ENCODE assay signal across 18 cellular contexts in the genomic region with DNA sequence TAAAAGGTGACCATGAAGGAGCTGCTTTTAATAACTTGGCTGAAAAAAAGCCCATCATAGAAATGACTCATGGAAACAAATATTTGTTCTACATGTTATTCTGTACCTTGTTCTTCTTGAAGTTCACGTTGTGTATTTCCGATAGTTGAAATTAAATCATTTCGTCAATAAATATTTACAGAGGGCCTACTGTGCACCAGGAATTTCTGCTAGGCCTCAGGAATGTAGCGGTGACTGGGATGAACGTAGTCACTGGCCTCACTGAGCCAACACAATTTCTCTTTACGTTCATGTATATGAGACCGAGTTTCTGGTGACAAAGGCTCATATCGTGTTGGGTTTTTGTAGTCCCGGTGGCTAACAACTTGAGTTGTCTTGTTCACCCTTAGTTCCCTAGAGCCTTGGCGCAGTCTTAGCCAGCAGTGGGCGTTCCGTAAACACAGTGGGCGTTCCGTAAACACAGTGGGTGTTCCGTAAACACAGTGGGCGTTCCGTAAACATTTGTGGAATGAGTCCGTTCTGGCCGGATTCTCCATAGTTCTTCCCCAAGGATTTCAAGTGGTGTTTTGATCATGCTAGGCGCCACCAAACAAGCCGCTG. TPM values are rescaled to one million over a fixed set of nuclear protein-coding genes. Genes with fewer than 3 reads are reported as not detected.
DNase-seq lines count a peak whose midpoint lies in the region; ATAC-seq, FAIRE-seq and TF ChIP-seq lines count a peak whose summit lies in the region.
"Had no signal": no experiment of that assay in that cellular context is flagged by ENCODE, and none has a peak within 500 bp of the region (broad histone marks: within the 10 kb centered on the region; RNA-seq: fewer than 3 reads in every experiment).

No MANE protein-coding gene starts in this region.

- dilution Hi-C loops in mammary epithelial cell (cut with HindIII; ENCODE audit: low sequenced_read_pairs): no loop called here

- H2AFZ ChIP-seq in mammary epithelial cell (ENCODE audit: low read depth, low read length): no peak overlapping the region
- H2AFZ ChIP-seq: GM23248 had no signal

- H3K9me3 ChIP-seq in A549 (no peaks in the 10 kb centered on the region), endodermal cell (ENCODE audit: control insufficient read depth, low read length) (no peaks in the 10 kb centered on the region), mammary epithelial cell (replicated peaks; ENCODE audit: insufficient read depth, low read length) (no peaks in the 10 kb centered on the region)

- TF ChIP-seq CTCF in A549 (IDR thresholded peaks at IDR 0.05) (no peak), endodermal cell (conservative IDR thresholded peaks at IDR 0.05) (no peak), mammary epithelial cell (conservative IDR thresholded peaks at IDR 0.05 in 1 of 2, IDR thresholded peaks at IDR 0.05 in 1 of 2; ENCODE audit: extremely low read depth in 1 of 2, insufficient read depth in 1 of 2, low read depth in 1 of 2, low read length in 2 of 2) (no peak)

- no peaks in the 10 kb centered on the region for H3K27me3 ChIP-seq in endodermal cell (ENCODE audit: control insufficient read depth, insufficient read depth, low read length, poor library complexity, severe bottlenecking)
- no peaks in the 10 kb centered on the region for H3K27me3 ChIP-seq in mammary epithelial cell (ENCODE audit: insufficient read depth, low read length)

- POLR2A ChIA-PET in A549 (lab: Yijun Ruan, JAX): no interaction called here

- TF ChIP-seq EP300 in A549 (IDR thresholded peaks at IDR 0.05): no peak

- WGBS in A549 (ENCODE audit: missing lambda C conversion rate): 56% methylated on average over 21 of the region's 21 CpGs
- WGBS in endodermal cell (ENCODE audit: insufficient coverage in 1 of 2, insufficient read length in 1 of 2), 2 experiments: 86 to 88% methylated on average over 21 of the region's 21 CpGs
- WGBS in mammary epithelial cell (ENCODE audit: low coverage, missing lambda C conversion rate): 87% methylated on average over 21 of the region's 21 CpGs

- no peak overlapping the region for H3K4me3 Mint-ChIP-seq in endodermal cell
- H3K4me3 Mint-ChIP-seq: CD4-positive, alpha-beta T cell; H9 had no signal

- intact Hi-C loops in mammary epithelial cell (cut with micrococcal nuclease): no loop called here

- peaks cover 7% of the 10 kb centered on the region for H3K4me1 Mint-ChIP-seq in endodermal cell

- no peak for ATAC-seq in A549
- ATAC-seq in GM21619 (IDR thresholded peaks at IDR 0.05; ENCODE audit: unreplicated experiment): no peak

- DNase-seq in A549 (ENCODE audit: low read depth in 1 of 2, low spot score in 1 of 2) (no peak), ELF-1 (ENCODE audit: low read depth, low spot score) (peak; percentile 23), endodermal cell (peak; percentile 56), mammary epithelial cell (no peak)
- DNase-seq in stimulated activated CD4-positive, alpha-beta T cell treated with anti-CD3 and anti-CD28 coated beads, Interleukin-4, amount 100 ng/mL, for 1 hour: no peak
- DNase-seq: 8988T; ACHN; C1 segment of cervical spinal cord; Calu3; CD4-positive, alpha-beta T cell; DMS 273 treated with DMSO at 0.1 percent for 48 hours; DMS79 treated with DMSO at 0.1 percent for 48 hours; EL; GDM1; GM23248; H9 had no signal

- no peaks in the 10 kb centered on the region for H3K79me2 ChIP-seq in mammary epithelial cell (ENCODE audit: insufficient read depth, low read length)

- peak overlapping the region; percentile 4 for H3K27ac Mint-ChIP-seq in endodermal cell
- H3K27ac Mint-ChIP-seq: CD4-positive, alpha-beta T cell; H9 had no signal

- no peaks in the 10 kb centered on the region for H3K9me3 Mint-ChIP-seq in endodermal cell
- H3K9me3 Mint-ChIP-seq: CD4-positive, alpha-beta T cell; H9 had no signal

- H3K4me2 ChIP-seq in A549 (0 out of 3 replicates have a peak overlapping the region, but pooled peaks have one; percentile 17), mammary epithelial cell (ENCODE audit: insufficient read depth, low read depth, low read length) (no peak overlapping the region)

- no peak for TF ChIP-seq POLR2A in A549 (IDR thresholded peaks at IDR 0.05; ENCODE audit: low read length)

- FAIRE-seq in A549 (lab: Jason Lieb, UNC): no peak

- BruUV-seq in mammary epithelial cell (replicated peaks; lab: Mats Ljungman, UMichigan): no TSS peak

- H3K4me3 ChIP-seq in A549 (no peak overlapping the region), endodermal cell (ENCODE audit: low read length) (no peak overlapping the region), mammary epithelial cell (replicated peaks in 1 of 3; ENCODE audit: insufficient read depth in 1 of 3, low read depth in 2 of 3, low read length in 3 of 3) (no peak overlapping the region)
- H3K4me3 ChIP-seq: GM23248 had no signal

- peaks cover 21% of the 10 kb centered on the region for H3K27me3 Mint-ChIP-seq in endodermal cell (ENCODE audit: insufficient read depth)

- H3K9ac ChIP-seq in endodermal cell (ENCODE audit: extremely low read depth, low read length, poor library complexity, severe bottlenecking) (no peak overlapping the region), mammary epithelial cell (ENCODE audit: insufficient read depth, low read length) (no peak overlapping the region)
- H3K9ac ChIP-seq: GM23248 had no signal

- CTCF ChIA-PET in A549 (lab: Yijun Ruan, JAX): interaction anchor here (0.9 to 1.7 kb wide), 3 partner anchors 25 to 50 kb away, joined by 3 to 5 read pairs (median 3); no protein-coding TSS in a partner anchor
- CTCF ChIA-PET in mammary epithelial cell (lab: Charles Lee; ENCODE audit: low non-redundant PET): no interaction called here

- H3K4me1 ChIP-seq in A549: no peaks in the 10 kb centered on the region
- H3K4me1 ChIP-seq in endodermal cell (ENCODE audit: control insufficient read depth, insufficient read depth, low read length): no peaks in the 10 kb centered on the region
- no peaks in the 10 kb centered on the region for H3K4me1 ChIP-seq in mammary epithelial cell (ENCODE audit: insufficient read depth, low read length)

- in situ Hi-C loops in mammary epithelial cell (cut with MboI; ENCODE audit: low sequenced_read_pairs in 2 of 2): no loop called here

- no peak for TF ChIP-seq RAD21 in A549 (conservative IDR thresholded peaks at IDR 0.05 in 1 of 2, IDR thresholded peaks at IDR 0.05 in 1 of 2)

- H3K27ac ChIP-seq in A549 (no peak overlapping the region), endodermal cell (ENCODE audit: low read depth, low read length) (no peak overlapping the region), mammary epithelial cell (ENCODE audit: insufficient read depth, low read depth, low read length) (no peak overlapping the region)
- H3K27ac ChIP-seq: GM23248 had no signal

- H4K20me1 ChIP-seq in mammary epithelial cell (ENCODE audit: insufficient read depth, low read length): no peaks in the 10 kb centered on the region

- peaks cover 18% of the 10 kb centered on the region for H3K36me3 Mint-ChIP-seq in endodermal cell (ENCODE audit: low read depth)

- H3K36me3 ChIP-seq in endodermal cell (ENCODE audit: control insufficient read depth, insufficient read depth, low read length) (no peaks in the 10 kb centered on the region), mammary epithelial cell (ENCODE audit: insufficient read depth, low read length) (no peaks in the 10 kb centered on the region)

TF ChIP-seq in A549, 52 proteins besides CTCF, POLR2A, EP300 and RAD21 (continues in another document):
- TF ChIP-seq RCOR1 (IDR thresholded peaks at IDR 0.05; ENCODE audit: low read depth, low read length): no peak
- TF ChIP-seq FOXS1 (CRISPR knock-in tag; IDR thresholded peaks at IDR 0.05): no peak
- TF ChIP-seq CBX8 (IDR thresholded peaks at IDR 0.05): no peak
- TF ChIP-seq, protein P1, sequence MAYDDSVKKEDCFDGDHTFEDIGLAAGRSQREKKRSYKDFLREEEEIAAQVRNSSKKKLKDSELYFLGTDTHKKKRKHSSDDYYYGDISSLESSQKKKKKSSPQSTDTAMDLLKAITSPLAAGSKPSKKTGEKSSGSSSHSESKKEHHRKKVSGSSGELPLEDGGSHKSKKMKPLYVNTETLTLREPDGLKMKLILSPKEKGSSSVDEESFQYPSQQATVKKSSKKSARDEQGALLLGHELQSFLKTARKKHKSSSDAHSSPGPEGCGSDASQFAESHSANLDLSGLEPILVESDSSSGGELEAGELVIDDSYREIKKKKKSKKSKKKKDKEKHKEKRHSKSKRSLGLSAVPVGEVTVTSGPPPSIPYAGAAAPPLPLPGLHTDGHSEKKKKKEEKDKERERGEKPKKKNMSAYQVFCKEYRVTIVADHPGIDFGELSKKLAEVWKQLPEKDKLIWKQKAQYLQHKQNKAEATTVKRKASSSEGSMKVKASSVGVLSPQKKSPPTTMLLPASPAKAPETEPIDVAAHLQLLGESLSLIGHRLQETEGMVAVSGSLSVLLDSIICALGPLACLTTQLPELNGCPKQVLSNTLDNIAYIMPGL (CRISPR knock-in tag; IDR thresholded peaks at IDR 0.05; ENCODE audit: borderline replicate concordance): no peak

TF ChIP-seq in PFSK-1, 5 proteins besides CTCF, POLR2A, EP300 and RAD21 (continues in another document):
- TF ChIP-seq SIN3A (IDR thresholded peaks at IDR 0.05; ENCODE audit: borderline replicate concordance, insufficient read depth, low read length): no peak

RNA-seq across cellular contexts. Expression of a gene that starts 53.2 kb away (rescaled TPM):
- polyA plus RNA-seq in A549 (2011; rRNA removed) (79.3 and 85.7 TPM in 2 replicates), A549 (2017; fragmentation: RNase III; extraction: RNeasy Plus Mini Kit Qiagen cat#74134 plus additional on column Dnase treatment) (63.6 to 66.9 TPM (median 65.1 TPM) in 3 replicates), mammary epithelial cell (96.6 TPM)
- 36.7 and 43.1 TPM in 2 replicates for polyA plus RNA-seq in A549 (2012; cell fraction: cytosol; rRNA removed)
- polyA plus RNA-seq in A549 (2012; cell fraction: nucleus; rRNA removed): 9.7 and 17.7 TPM in 2 replicates
- polyA minus RNA-seq in A549 (2011; rRNA and poly(A)+ RNA removed): 29.8 and 32.9 TPM in 2 replicates
- 23.8 TPM for polyA plus RNA-seq in PFSK-1 (2012; ENCODE audit: insufficient read length, low read depth)
- total RNA-seq in endodermal cell (10 to 100 TPM; 53.2 to 60.2 TPM), mammary epithelial cell (100 to 1,000 TPM; 110 to 115 TPM)
- polyA plus RNA-seq in endodermal cell (2013, experiment 1 of 2): 65.6 TPM
- 62.7 TPM for polyA plus RNA-seq in endodermal cell (2013, experiment 2 of 2)
- polyA minus RNA-seq in mammary epithelial cell: 188 TPM

Comparison
In these comparisons a context has a peak if more than half of its experiments do, and no peak if none do; other contexts are left out.
1. DNase-seq: peak in ELF-1 (single experiment) and endodermal cell (single experiment); none in A549 (0 of 2), mammary epithelial cell (single experiment) and stimulated activated CD4-positive, alpha-beta T cell treated with anti-CD3 and anti-CD28 coated beads, Interleukin-4, amount 100 ng/mL, for 1 hour (single experiment).